In genomic region chr3:70072180-70072579, GRCh38 we compare ENCODE assay signal across 13 cellular contexts.
DNase-seq lines count a peak whose midpoint lies in the region; ATAC-seq and TF ChIP-seq lines count a peak whose summit lies in the region.
"Had no signal": no experiment of that assay in that cellular context is flagged by ENCODE, and none has a peak within 500 bp of the region (broad histone marks: within the 10 kb centered on the region; RNA-seq: fewer than 3 reads in every experiment).

No MANE protein-coding gene starts in this region.

- 5% methylated on average over 9 of the region's 9 CpGs for WGBS in hepatocyte (ENCODE audit: low lambda C conversion rate, missing lambda C conversion rate)
- no CpG with 5 or more reads among the region's 9 CpGs for WGBS in neuronal stem cell (ENCODE audit: extremely low coverage in 2 of 2, insufficient read length in 2 of 2, insufficient replicate concordance in 1 of 2), 2 donors

- peaks cover 19% of the 10 kb centered on the region for H3K4me1 Mint-ChIP-seq in type B pancreatic cell (ENCODE audit: unreplicated experiment)
- no peaks in the 10 kb centered on the region for H3K4me1 Mint-ChIP-seq in T-helper 17 cell
- H3K4me1 Mint-ChIP-seq in stimulated activated naive CD8-positive, alpha-beta T cell treated with anti-CD3 and anti-CD28 coated beads, Interleukin-15, amount 100 ng/mL, for 72 hours: no peaks in the 10 kb centered on the region

- peak overlapping the region; percentile 81 for H2AFZ ChIP-seq in hepatocyte
- peak overlapping the region; percentile 61 for H2AFZ ChIP-seq in neuronal stem cell (ENCODE audit: low read length)

- no peaks in the 10 kb centered on the region for H3K9me2 ChIP-seq in hepatocyte (replicated peaks; ENCODE audit: insufficient read depth)

- intact Hi-C loops in left cardiac atrium (cut with DNase I): no loop called here

- peak overlapping the region; percentile 11 for H3K4me3 ChIP-seq in cardiac muscle cell
- H3K4me3 ChIP-seq in hepatocyte: peak overlapping the region; percentile 22
- no peak overlapping the region for H3K4me3 ChIP-seq in neuronal stem cell (ENCODE audit: low read length in 2 of 2)

- H3K36me3 Mint-ChIP-seq in type B pancreatic cell (no peaks in the 10 kb centered on the region), T-helper 17 cell (ENCODE audit: low read depth) (no peaks in the 10 kb centered on the region)
- H3K36me3 Mint-ChIP-seq: CD8-positive, alpha-beta T cell had no signal

- no peaks in the 10 kb centered on the region for H3K79me2 ChIP-seq in hepatocyte

- H3K27ac Mint-ChIP-seq in type B pancreatic cell (peak overlapping the region; percentile 21), T-helper 17 cell (no peak overlapping the region)
- no peak overlapping the region for H3K27ac Mint-ChIP-seq in stimulated activated naive CD8-positive, alpha-beta T cell treated with anti-CD3 and anti-CD28 coated beads, Interleukin-15, amount 100 ng/mL, for 72 hours
- H3K27ac Mint-ChIP-seq: CD8-positive, alpha-beta T cell had no signal

- no peak overlapping the region for H3K18ac ChIP-seq in neuronal stem cell (ENCODE audit: low read length)

- TF ChIP-seq CTCF in cardiac muscle cell (IDR thresholded peaks at IDR 0.05; ENCODE audit: low read depth, low read length) (no peak), hepatocyte (IDR thresholded peaks at IDR 0.05; ENCODE audit: poor library complexity) (no peak), type B pancreatic cell (conservative IDR thresholded peaks at IDR 0.05) (no peak)

- peaks cover 12% of the 10 kb centered on the region for H3K4me1 ChIP-seq in cardiac muscle cell (ENCODE audit: low read depth)
- H3K4me1 ChIP-seq in hepatocyte (ENCODE audit: insufficient read depth): peaks cover 8% of the 10 kb centered on the region
- H3K4me1 ChIP-seq in neuronal stem cell (ENCODE audit: control insufficient read depth in 2 of 2, insufficient read depth in 1 of 2, low read depth in 1 of 2, low read length in 2 of 2): peaks cover 0 to 4% of the 10 kb centered on the region in 2 donors

- H3K79me1 ChIP-seq in neuronal stem cell (ENCODE audit: low read depth, low read length): no peaks in the 10 kb centered on the region

- H3K36me3 ChIP-seq in cardiac muscle cell (no peaks in the 10 kb centered on the region), hepatocyte (replicated peaks; ENCODE audit: insufficient read depth, low read depth) (no peaks in the 10 kb centered on the region), neuronal stem cell (replicated peaks in 1 of 2; ENCODE audit: control insufficient read depth in 2 of 2, insufficient read depth in 2 of 2, low read length in 2 of 2) (no peaks in the 10 kb centered on the region)

- H4K91ac ChIP-seq in neuronal stem cell (ENCODE audit: low read depth, low read length, poor library complexity): no peak overlapping the region

- ATAC-seq in left cardiac atrium (no peak), T-helper 17 cell (no peak)
- no peak for ATAC-seq in stimulated activated naive CD8-positive, alpha-beta T cell treated with anti-CD3 and anti-CD28 coated beads, Interleukin-15, amount 100 ng/mL, for 72 hours
- ATAC-seq: CD8-positive, alpha-beta T cell; sciatic nerve had no signal

- no peak overlapping the region for H3K27ac ChIP-seq in cardiac muscle cell
- peak overlapping the region; percentile 85 for H3K27ac ChIP-seq in hepatocyte
- peak overlapping the region; percentile 83 for H3K27ac ChIP-seq in neuronal stem cell (replicated peaks; ENCODE audit: low read length)

- no peaks in the 10 kb centered on the region for H3K27me3 ChIP-seq in cardiac muscle cell
- H3K27me3 ChIP-seq in hepatocyte: no peaks in the 10 kb centered on the region
- peaks cover 0 to 11% (median 0%) of the 10 kb centered on the region in 3 experiments for H3K27me3 ChIP-seq in neuronal stem cell (ENCODE audit: control insufficient read depth in 3 of 3, insufficient read depth in 3 of 3, low read depth in 1 of 3, low read length in 3 of 3)

- H3K9me3 ChIP-seq in cardiac muscle cell (ENCODE audit: low read depth): no peaks in the 10 kb centered on the region
- H3K9me3 ChIP-seq in hepatocyte (ENCODE audit: low read depth): no peaks in the 10 kb centered on the region
- no peaks in the 10 kb centered on the region for H3K9me3 ChIP-seq in neuronal stem cell (replicated peaks in 1 of 2; ENCODE audit: control insufficient read depth in 2 of 2, insufficient read depth in 1 of 2, low read depth in 1 of 2, low read length in 2 of 2)
- no peaks in the 10 kb centered on the region for H3K9me3 ChIP-seq in T-helper 17 cell (ENCODE audit: control insufficient read depth, low read length, poor library complexity, severe bottlenecking)

- no peak overlapping the region for H2BK120ac ChIP-seq in neuronal stem cell (ENCODE audit: low read depth, low read length)

- H3K9me3 Mint-ChIP-seq in type B pancreatic cell: no peaks in the 10 kb centered on the region
- no peaks in the 10 kb centered on the region for H3K9me3 Mint-ChIP-seq in stimulated activated naive CD8-positive, alpha-beta T cell treated with anti-CD3 and anti-CD28 coated beads, Interleukin-15, amount 100 ng/mL, for 72 hours
- H3K9me3 Mint-ChIP-seq: CD8-positive, alpha-beta T cell had no signal

- peak overlapping the region; percentile 78 for H3K4me2 ChIP-seq in hepatocyte
- no peak overlapping the region for H3K4me2 ChIP-seq in neuronal stem cell (ENCODE audit: insufficient read depth, low read length, poor library complexity, severe bottlenecking)

- no peak overlapping the region for H4K8ac ChIP-seq in neuronal stem cell (ENCODE audit: low read depth, low read length)

- H3K9ac ChIP-seq in neuronal stem cell (ENCODE audit: low read depth, low read length, poor library complexity): no peak overlapping the region

- DNase-seq in cardiac muscle cell (ENCODE audit: low read depth in 1 of 2, low spot score in 1 of 2) (no peak), left cardiac atrium (no peak), hepatocyte (ENCODE audit: low spot score) (peak; percentile 27), neuronal stem cell (ENCODE audit: low spot score) (no peak), type B pancreatic cell (ENCODE audit: extremely low spot score, unreplicated experiment) (no peak), T-helper 17 cell (no peak), EL (no peak)
- no peak for DNase-seq in stimulated activated naive CD8-positive, alpha-beta T cell treated with anti-CD3 and anti-CD28 coated beads, Interleukin-15, amount 100 ng/mL, for 72 hours
- DNase-seq: 8988T; CD8-positive, alpha-beta T cell; NCI-H1048; NCI-H2227 treated with DMSO at 0.1 percent for 48 hours had no signal

- no peak overlapping the region for H3K4ac ChIP-seq in neuronal stem cell (ENCODE audit: low read length)

- no peak overlapping the region for H2BK15ac ChIP-seq in neuronal stem cell (ENCODE audit: low read length)

- H2BK12ac ChIP-seq in neuronal stem cell (ENCODE audit: low read length): no peak overlapping the region

- H3K27me3 Mint-ChIP-seq in type B pancreatic cell (peaks cover 47% of the 10 kb centered on the region), T-helper 17 cell (peaks cover 40% of the 10 kb centered on the region)
- peaks cover 44% of the 10 kb centered on the region for H3K27me3 Mint-ChIP-seq in stimulated activated naive CD8-positive, alpha-beta T cell treated with anti-CD3 and anti-CD28 coated beads, Interleukin-15, amount 100 ng/mL, for 72 hours

- no peak overlapping the region for H2BK5ac ChIP-seq in neuronal stem cell (ENCODE audit: low read length)

- no peak overlapping the region for H3K23ac ChIP-seq in neuronal stem cell (ENCODE audit: low read depth, low read length, poor library complexity)

- no peak overlapping the region for H2AK5ac ChIP-seq in neuronal stem cell (ENCODE audit: low read depth, low read length)

- no peak overlapping the region for H3K14ac ChIP-seq in neuronal stem cell (ENCODE audit: low read length)

- peak overlapping the region; percentile 77 for H3K4me3 Mint-ChIP-seq in type B pancreatic cell
- H3K4me3 Mint-ChIP-seq in T-helper 17 cell: no peak overlapping the region
- no peak overlapping the region for H3K4me3 Mint-ChIP-seq in stimulated activated naive CD8-positive, alpha-beta T cell treated with anti-CD3 and anti-CD28 coated beads, Interleukin-15, amount 100 ng/mL, for 72 hours
- H3K4me3 Mint-ChIP-seq: CD8-positive, alpha-beta T cell had no signal

- H4K20me1 ChIP-seq in hepatocyte (ENCODE audit: insufficient read depth, poor library complexity, severe bottlenecking): no peaks in the 10 kb centered on the region

Comparison
In these comparisons a context has a peak if more than half of its experiments do, and no peak if none do; other contexts are left out.
1. H3K4me3 ChIP-seq: peak in cardiac muscle cell (single experiment) and hepatocyte (single experiment); none in neuronal stem cell (0 of 2).